Comparison of ENCODE assay signal across 24 cellular contexts in genomic region chr1:161549652-161550051, GRCh38. TPM values are rescaled to one million over a fixed set of nuclear protein-coding genes. Genes with fewer than 3 reads are reported as not detected.
DNase-seq lines count a peak whose midpoint lies in the region; ATAC-seq, FAIRE-seq and TF ChIP-seq lines count a peak whose summit lies in the region.
"Had no signal": no experiment of that assay in that cellular context is flagged by ENCODE, and none has a peak within 500 bp of the region (broad histone marks: within the 10 kb centered on the region; RNA-seq: fewer than 3 reads in every experiment).

Gene FCGR3A, minus strand, starts transcription at chr1:161549818. Its CDS starts 82 bp downstream, at chr1:161549736.

- H3K27ac Mint-ChIP-seq in activated naive CD4-positive, alpha-beta T cell treated with anti-CD3 and anti-CD28 coated beads, Interleukin-2, amount 50 U/mL, for 24 hours, result no peak within 1 kb of the TSS
- H3K27ac Mint-ChIP-seq: activated naive CD8-positive, alpha-beta T cell treated with anti-CD3 and anti-CD28 coated beads, Interleukin-2, amount 10 ng/mL, durations not matched to agents 7 days and 5 days had no signal

- no peaks in the 10 kb centered on the region for H3K27me3 ChIP-seq in neutrophil
- no peaks in the 10 kb centered on the region for H3K27me3 ChIP-seq in aorta (ENCODE audit: control insufficient read depth in 1 of 2, insufficient read depth in 2 of 2, low read length in 1 of 2)
- H3K27me3 ChIP-seq: BLaER1 treated with 17β-estradiol and CSF1 and Interleukin-3, amounts not matched to agents 10 nM and 100 nM had no signal

- H3K4me3 Mint-ChIP-seq in activated naive CD4-positive, alpha-beta T cell treated with anti-CD3 and anti-CD28 coated beads, Interleukin-2, amount 50 U/mL, for 24 hours, result peak within 1 kb of the TSS; percentile 47
- H3K4me3 Mint-ChIP-seq: activated naive CD8-positive, alpha-beta T cell treated with anti-CD3 and anti-CD28 coated beads, Interleukin-2, amount 10 ng/mL, durations not matched to agents 7 days and 5 days; neural crest cell had no signal

- H3K36me3 ChIP-seq in kidney (ENCODE audit: control insufficient read depth in 1 of 2, insufficient read depth in 2 of 2, low read length in 2 of 2) (no peaks in the 10 kb centered on the region), neutrophil (peaks cover 18% of the 10 kb centered on the region), aorta (ENCODE audit: control insufficient read depth in 1 of 2, insufficient read depth in 2 of 2, low read length in 1 of 2) (no peaks in the 10 kb centered on the region)
- H3K36me3 ChIP-seq: BLaER1 treated with 17β-estradiol and CSF1 and Interleukin-3, amounts not matched to agents 10 nM and 100 nM had no signal

- no peak for ATAC-seq in aorta (ENCODE audit: low FRiP score)
- ATAC-seq: esophagus mucosa had no signal

- DNase-seq in activated naive CD4-positive, alpha-beta T cell (lab: John Stamatoyannopoulos, UW), result no peak
- DNase-seq in kidney (no peak), aorta (peak in 1 of 2 donors; percentile 47), NOMO-1 treated with dmso at 0.1 percent for 144 hours (lab: John Stamatoyannopoulos, UW; ENCODE audit: unreplicated experiment) (no peak), NCI-H1105 (lab: John Stamatoyannopoulos, UW) (no peak), NCI-H2029 treated with DMSO at 0.1 percent for 48 hours (lab: John Stamatoyannopoulos, UW) (no peak)
- DNase-seq: activated CD4-positive, alpha-beta T cell treated with anti-CD3 and anti-CD28 coated beads, Interleukin-2, amount 50 U/mL, for 48 hours; activated naive CD8-positive, alpha-beta T cell treated with anti-CD3 and anti-CD28 coated beads, Interleukin-2, amount 10 ng/mL, durations not matched to agents 7 days and 5 days; activated T-cell treated with anti-CD3 and anti-CD28 coated beads, Interleukin-2, amount 50 U/mL, for 48 hours; HCEC 1CT; MV-4-11; NCI-H2107; NCI-H524 treated with DMSO at 0.1 percent for 48 hours had no signal

- H3K9me3 Mint-ChIP-seq in activated naive CD4-positive, alpha-beta T cell treated with anti-CD3 and anti-CD28 coated beads, Interleukin-2, amount 50 U/mL, for 24 hours, result no peaks in the 10 kb centered on the region
- H3K9me3 Mint-ChIP-seq: neural crest cell had no signal

- H3K4me1 ChIP-seq in kidney (ENCODE audit: control insufficient read depth in 1 of 2, insufficient read depth in 1 of 2, low read depth in 1 of 2, low read length in 2 of 2) (no peaks in the 10 kb centered on the region), neutrophil (ENCODE audit: control insufficient read depth in 1 of 2, insufficient read depth in 1 of 2, low read depth in 1 of 2, low read length in 1 of 2) (peaks cover 49 to 65% of the 10 kb centered on the region in 2 experiments), aorta (ENCODE audit: control insufficient read depth in 1 of 2, insufficient read depth in 2 of 2, low read length in 2 of 2) (no peaks in the 10 kb centered on the region)

- intact Hi-C loops in kidney (cut with DNase I), result no loop called here
- intact Hi-C loops in aorta (cut with DNase I), result no loop called here

- H3K4me3 ChIP-seq in kidney (ENCODE audit: low read length in 2 of 2), result no peak within 1 kb of the TSS
- peak within 1 kb of the TSS; percentile 58 to 65 for H3K4me3 ChIP-seq in neutrophil (ENCODE audit: low read depth in 1 of 2, low read length in 1 of 2)
- H3K4me3 ChIP-seq in aorta (ENCODE audit: low read length in 2 of 2), result no peak within 1 kb of the TSS
- H3K4me3 ChIP-seq: BLaER1 treated with 17β-estradiol and CSF1 and Interleukin-3, amounts not matched to agents 10 nM and 100 nM had no signal

- no peaks in the 10 kb centered on the region for H3K36me3 Mint-ChIP-seq in activated naive CD4-positive, alpha-beta T cell treated with anti-CD3 and anti-CD28 coated beads, Interleukin-2, amount 50 U/mL, for 24 hours
- H3K36me3 Mint-ChIP-seq: activated naive CD8-positive, alpha-beta T cell treated with anti-CD3 and anti-CD28 coated beads, Interleukin-2, amount 10 ng/mL, durations not matched to agents 7 days and 5 days had no signal

- H3K27me3 Mint-ChIP-seq in activated naive CD4-positive, alpha-beta T cell treated with anti-CD3 and anti-CD28 coated beads, Interleukin-2, amount 50 U/mL, for 24 hours, result no peaks in the 10 kb centered on the region
- H3K27me3 Mint-ChIP-seq: activated naive CD8-positive, alpha-beta T cell treated with anti-CD3 and anti-CD28 coated beads, Interleukin-2, amount 10 ng/mL, durations not matched to agents 7 days and 5 days had no signal

- TF ChIP-seq CTCF in kidney (IDR thresholded peaks at IDR 0.05; ENCODE audit: borderline replicate concordance, extremely low read depth, insufficient read depth), result no peak
- TF ChIP-seq CTCF in neutrophil (IDR thresholded peaks at IDR 0.05), result no peak

- H3K9ac ChIP-seq in kidney (ENCODE audit: low read length in 2 of 2), result no peak within 1 kb of the TSS
- H3K9ac ChIP-seq: BLaER1 treated with 17β-estradiol and CSF1 and Interleukin-3, amounts not matched to agents 10 nM and 100 nM had no signal

- WGBS in aorta, 2 donors, result 81 to 93% methylated on average over 2 of the region's 2 CpGs

- H3K27ac ChIP-seq in kidney (ENCODE audit: low read depth in 2 of 2, low read length in 2 of 2), result no peak within 1 kb of the TSS
- peak within 1 kb of the TSS; percentile 82 for H3K27ac ChIP-seq in neutrophil
- H3K27ac ChIP-seq in aorta (ENCODE audit: low read depth in 1 of 2, low read length in 2 of 2), result no peak within 1 kb of the TSS
- H3K27ac ChIP-seq: VCaP had no signal

- H3K4me1 Mint-ChIP-seq in activated naive CD4-positive, alpha-beta T cell treated with anti-CD3 and anti-CD28 coated beads, Interleukin-2, amount 50 U/mL, for 24 hours, result peaks cover 10% of the 10 kb centered on the region
- H3K4me1 Mint-ChIP-seq: neural crest cell had no signal

- no peak for FAIRE-seq in kidney (lab: Jason Lieb, UNC)
- FAIRE-seq: A204.1, bronchial epithelial cell, GM12892 had no signal

- H3K9me3 ChIP-seq in kidney (ENCODE audit: control insufficient read depth in 1 of 2, low read length in 2 of 2) (no peaks in the 10 kb centered on the region), neutrophil (no peaks in the 10 kb centered on the region), aorta (ENCODE audit: control insufficient read depth, low read length) (no peaks in the 10 kb centered on the region)
- H3K9me3 ChIP-seq: BLaER1 treated with 17β-estradiol and CSF1 and Interleukin-3, amounts not matched to agents 10 nM and 100 nM had no signal

RNA-seq across cellular contexts. Expression of gene FCGR3A, which starts in this region (rescaled TPM):
- 41.7 TPM for total RNA-seq in kidney
- 12.2 TPM for polyA plus RNA-seq in kidney (ENCODE audit: insufficient read depth, low read depth, low replicate concordance)
- total RNA-seq in aorta, result 100 to 1,000 TPM in 1 of 2 donors, 10 to 100 TPM in 1; 88.2 to 116 TPM
- 100 to 1,000 TPM in 1 of 2 donors, 10 to 100 TPM in 1; 13.9 to 108 TPM for polyA plus RNA-seq in aorta
- total RNA-seq: bronchial epithelial cell; lung microvascular endothelial cell; neural crest cell; T-helper 1 cell treated with Interleukin-12 subunit alpha and Interleukin-12 subunit beta and Interleukin-4 antibody, amounts not matched to agents 30 ng/mL and 1 ng/mL, for 36 hours had no signal

Comparison
In these comparisons a context has a peak if more than half of its experiments do, and no peak if none do; other contexts are left out.
1. H3K4me3 ChIP-seq: peak in neutrophil (2 of 2); none in kidney (0 of 2) and aorta (0 of 2).